8 cellular contexts compared by ENCODE assay signal in the genomic region with DNA sequence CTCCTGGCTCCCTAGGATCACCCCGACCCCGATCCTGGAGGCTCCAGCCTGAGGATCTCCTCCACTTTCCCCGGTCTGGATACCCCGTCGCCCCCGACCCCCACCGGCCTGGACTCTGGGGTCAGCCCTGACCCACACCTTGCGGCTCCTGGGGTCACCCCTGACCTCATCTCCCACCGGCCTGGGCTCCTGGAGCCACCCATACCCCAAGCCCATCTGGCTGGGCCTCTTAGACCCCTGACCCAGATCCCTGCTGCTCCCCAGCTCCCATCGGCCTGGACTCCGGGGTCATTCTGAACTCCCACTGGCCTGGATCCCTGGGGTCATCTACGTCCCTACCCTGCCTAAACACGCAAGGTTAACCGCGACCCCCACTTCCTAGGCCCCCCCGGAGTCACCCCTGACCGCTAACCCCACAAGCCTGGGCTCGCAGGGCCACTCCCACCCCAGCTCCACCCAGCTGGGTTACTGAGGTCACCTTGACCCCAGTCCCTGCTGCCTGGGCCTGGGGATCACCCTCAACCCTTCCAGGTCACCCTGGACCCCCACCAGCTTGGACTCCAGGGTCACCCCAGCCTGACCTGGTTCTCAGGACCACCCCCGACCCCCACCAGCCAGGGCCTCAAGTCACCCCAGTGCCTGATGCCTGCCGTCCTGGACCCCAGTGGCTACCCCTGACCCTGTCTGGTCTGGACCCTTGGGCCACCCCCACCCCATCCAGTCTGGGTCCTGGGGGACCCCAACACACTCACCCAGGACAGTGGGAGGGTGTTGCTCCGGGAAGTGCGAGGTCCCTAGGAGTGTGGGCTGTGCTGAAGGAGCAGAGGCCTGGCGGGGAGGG. TPM values are rescaled to one million over a fixed set of nuclear protein-coding genes. Genes with fewer than 3 reads are reported as not detected.
DNase-seq lines count a peak whose midpoint lies in the region; ATAC-seq and TF ChIP-seq lines count a peak whose summit lies in the region.

No MANE protein-coding gene starts in this region.

- POLR2A ChIA-PET in RWPE1 (lab: Yijun Ruan, JAX; ENCODE audit: low non-redundant PET) = interaction anchor here (1.4 kb wide), 1 partner anchor 41 kb away, joined by 5 read pairs; no protein-coding TSS in a partner anchor

- no peaks in the 10 kb centered on the region for H3K27me3 ChIP-seq in left lung

- peak overlapping the region; percentile 76 for H3K4me3 ChIP-seq in GM08714 (ENCODE audit: low read length)
- peak overlapping the region; percentile 85 to 87 for H3K4me3 ChIP-seq in left lung

- H3K4me1 ChIP-seq in left lung = peaks cover 7 to 41% of the 10 kb centered on the region in 2 donors

- peaks cover 49% of the 10 kb centered on the region for H3K4me1 Mint-ChIP-seq in brain
- H3K4me1 Mint-ChIP-seq in stimulated activated naive CD8-positive, alpha-beta T cell treated with anti-CD3 and anti-CD28 coated beads, Interleukin-15, Interleukin-2, amounts not matched to agents 100 ng/mL and 50 ng/mL, for 24 hours (ENCODE audit: low read depth) = peaks cover 45% of the 10 kb centered on the region

- intact Hi-C loops in left lung (cut with DNase I) = loop anchor here in 1 of 2 donors (5.0 to 10.0 kb wide), 2 partner anchors 41 to 62 kb away; no protein-coding TSS in a partner anchor

- peaks cover 0 to 3% (median 0%) of the 10 kb centered on the region in 5 experiments for H3K9me3 Mint-ChIP-seq in brain
- no peaks in the 10 kb centered on the region for H3K9me3 Mint-ChIP-seq in stimulated activated naive CD8-positive, alpha-beta T cell treated with anti-CD3 and anti-CD28 coated beads, Interleukin-15, Interleukin-2, amounts not matched to agents 100 ng/mL and 50 ng/mL, for 24 hours

- H3K27ac ChIP-seq in RWPE1 = peak overlapping the region; percentile 99
- peak overlapping the region; percentile 86 to 93 for H3K27ac ChIP-seq in left lung

- peak overlapping the region; percentile 92 to 99 (median 94) for H3K4me3 Mint-ChIP-seq in brain
- peak overlapping the region; percentile 89 for H3K4me3 Mint-ChIP-seq in stimulated activated naive CD8-positive, alpha-beta T cell treated with anti-CD3 and anti-CD28 coated beads, Interleukin-15, Interleukin-2, amounts not matched to agents 100 ng/mL and 50 ng/mL, for 24 hours

- H3K27ac Mint-ChIP-seq in brain = peak overlapping the region; percentile 95 to 99 (median 97)
- peak overlapping the region; percentile 84 for H3K27ac Mint-ChIP-seq in stimulated activated naive CD8-positive, alpha-beta T cell treated with anti-CD3 and anti-CD28 coated beads, Interleukin-15, Interleukin-2, amounts not matched to agents 100 ng/mL and 50 ng/mL, for 24 hours

- H3K36me3 Mint-ChIP-seq in brain = peaks cover 27% of the 10 kb centered on the region
- peaks cover 19% of the 10 kb centered on the region for H3K36me3 Mint-ChIP-seq in stimulated activated naive CD8-positive, alpha-beta T cell treated with anti-CD3 and anti-CD28 coated beads, Interleukin-15, Interleukin-2, amounts not matched to agents 100 ng/mL and 50 ng/mL, for 24 hours (ENCODE audit: low read depth)

- no peaks in the 10 kb centered on the region for H3K9me3 ChIP-seq in left lung

- CTCF ChIA-PET in RWPE1 (lab: Yijun Ruan, JAX) = interaction anchor here (0.5 to 2.2 kb wide), 4 partner anchors 41 to 1525 kb away, joined by 3 to 10 read pairs (median 4); no protein-coding TSS in a partner anchor

- H3K27me3 Mint-ChIP-seq in brain = peaks cover 10% of the 10 kb centered on the region
- no peaks in the 10 kb centered on the region for H3K27me3 Mint-ChIP-seq in stimulated activated naive CD8-positive, alpha-beta T cell treated with anti-CD3 and anti-CD28 coated beads, Interleukin-15, Interleukin-2, amounts not matched to agents 100 ng/mL and 50 ng/mL, for 24 hours

- peak; percentile 58 for ATAC-seq in left lung

- TF ChIP-seq CTCF in RWPE1 (conservative IDR thresholded peaks at IDR 0.05; ENCODE audit: low read depth) (no peak), brain (conservative IDR thresholded peaks at IDR 0.05) (no peak), left lung (IDR thresholded peaks at IDR 0.05) (no peak)

- H3K36me3 ChIP-seq in left lung = no peaks in the 10 kb centered on the region

- DNase-seq in RWPE1 (ENCODE audit: low spot score) (peak; percentile 45), left lung (peak; percentile 50 to 81), NCI-H1694 treated with DMSO at 0.1 percent for 48 hours (lab: John Stamatoyannopoulos, UW) (no peak), mesenteric fat pad (ENCODE audit: low spot score) (no peak), medulla oblongata (ENCODE audit: extremely low spot score) (no peak)

RNA-seq across cellular contexts. Expression of a gene that starts 1.2 kb away (rescaled TPM):
- polyA plus RNA-seq in brain (ENCODE audit: insufficient read depth, low read depth, low replicate concordance) = 8.0 TPM
- total RNA-seq in left lung (10 to 100 TPM; 25.0 to 29.2 TPM), mesenteric fat pad (30.2 TPM)

Comparison
In these comparisons a context has a peak if more than half of its experiments do, and no peak if none do; other contexts are left out.
1. DNase-seq: peak in RWPE1 (single experiment) and left lung (2 of 2); none in NCI-H1694 treated with DMSO at 0.1 percent for 48 hours (single experiment), mesenteric fat pad (single experiment) and medulla oblongata (single experiment).